Comparison of ENCODE assay signal across 15 cellular contexts in the genomic region with DNA sequence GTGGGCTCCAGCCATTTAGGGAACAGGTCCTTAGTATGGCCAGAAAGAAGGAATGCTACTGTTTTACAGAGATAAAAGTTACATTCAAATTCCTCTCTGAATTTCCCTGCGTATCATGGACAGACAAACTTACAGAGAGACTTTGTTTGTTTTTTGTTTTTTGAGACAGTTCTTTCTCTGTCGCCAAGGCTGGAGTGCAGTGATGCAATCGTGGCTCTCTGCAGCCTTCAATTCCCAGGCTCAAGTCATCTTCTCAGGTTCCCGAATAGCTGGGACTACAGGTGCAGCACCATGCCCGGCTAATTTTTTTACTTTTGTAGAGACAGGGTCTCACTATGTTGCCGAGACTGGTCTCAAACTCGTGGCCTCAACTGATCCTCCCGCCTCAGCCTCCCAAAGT.
A peak's percentile ranks its signal among the peaks of the same experiment; 100 is the strongest.
DNase-seq lines count a peak whose midpoint lies in the region; ATAC-seq and TF ChIP-seq lines count a peak whose summit lies in the region.
"Had no signal": no experiment of that assay in that cellular context is flagged by ENCODE, and none has a peak within 500 bp of the region (broad histone marks: within the 10 kb centered on the region; RNA-seq: fewer than 3 reads in every experiment).

No MANE protein-coding gene starts in this region.

- no peaks in the 10 kb centered on the region for H3K9me3 Mint-ChIP-seq in activated naive CD4-positive, alpha-beta T cell treated with anti-CD3 and anti-CD28 coated beads, Interleukin-2, amount 50 U/mL, for 24 hours
- H3K9me3 Mint-ChIP-seq in WTC11 (peaks cover 4% of the 10 kb centered on the region), type B pancreatic cell (peaks cover 4% of the 10 kb centered on the region)

- H3K4me1 Mint-ChIP-seq in activated naive CD4-positive, alpha-beta T cell treated with anti-CD3 and anti-CD28 coated beads, Interleukin-2, amount 50 U/mL, for 24 hours = peaks cover 69% of the 10 kb centered on the region
- H3K4me1 Mint-ChIP-seq in WTC11 = 0 out of 2 replicates have a peak, but pooled peaks cover 2% of the 10 kb centered on the region
- peaks cover 20% of the 10 kb centered on the region for H3K4me1 Mint-ChIP-seq in type B pancreatic cell (ENCODE audit: unreplicated experiment)

- CTCF ChIA-PET in WTC11 (lab: Charles Lee) = interaction anchor here (0.5 to 1.6 kb wide), 2 partner anchors 64 to 799 kb away, joined by 3 read pairs; a partner anchor contains a TSS

- H3K27ac Mint-ChIP-seq in activated naive CD4-positive, alpha-beta T cell treated with anti-CD3 and anti-CD28 coated beads, Interleukin-2, amount 50 U/mL, for 24 hours = peak overlapping the region; percentile 87
- H3K27ac Mint-ChIP-seq in WTC11 = no peak overlapping the region
- peak overlapping the region; percentile 67 for H3K27ac Mint-ChIP-seq in type B pancreatic cell

- ATAC-seq in WTC11 (no peak), GM18858 (IDR thresholded peaks at IDR 0.05; ENCODE audit: unreplicated experiment) (no peak)
- ATAC-seq: gastroesophageal sphincter, SK-N-SH treated with all-trans-retinoic acid at 6 μM for 48 hours had no signal

- H3K27me3 Mint-ChIP-seq in activated naive CD4-positive, alpha-beta T cell treated with anti-CD3 and anti-CD28 coated beads, Interleukin-2, amount 50 U/mL, for 24 hours = no peaks in the 10 kb centered on the region
- H3K27me3 Mint-ChIP-seq in WTC11 (ENCODE audit: low read depth) (no peaks in the 10 kb centered on the region), type B pancreatic cell (peaks cover 6% of the 10 kb centered on the region)

- H3K36me3 Mint-ChIP-seq in activated naive CD4-positive, alpha-beta T cell treated with anti-CD3 and anti-CD28 coated beads, Interleukin-2, amount 50 U/mL, for 24 hours = no peaks in the 10 kb centered on the region
- no peaks in the 10 kb centered on the region for H3K36me3 Mint-ChIP-seq in WTC11
- no peaks in the 10 kb centered on the region for H3K36me3 Mint-ChIP-seq in type B pancreatic cell

- POLR2A ChIA-PET in WTC11 (lab: Charles Lee) = interaction anchor here (0.7 kb wide), 1 partner anchor 65 kb away, joined by 3 read pairs; no protein-coding TSS in a partner anchor

- H3K27ac ChIP-seq in epithelial cell of prostate (peak overlapping the region; percentile 50), caudate nucleus (ENCODE audit: low read depth, low read length) (no peak overlapping the region)
- H3K27ac ChIP-seq: gastroesophageal sphincter had no signal

- peak overlapping the region; percentile 77 for H3K4me3 Mint-ChIP-seq in activated naive CD4-positive, alpha-beta T cell treated with anti-CD3 and anti-CD28 coated beads, Interleukin-2, amount 50 U/mL, for 24 hours
- H3K4me3 Mint-ChIP-seq in WTC11 (no peak overlapping the region), type B pancreatic cell (no peak overlapping the region)

- no peak for DNase-seq in activated naive CD4-positive, alpha-beta T cell treated with Interleukin-2 at 50 U/mL for 16 hours
- DNase-seq in WTC11 (ENCODE audit: low spot score) = no peak
- DNase-seq in epithelial cell of prostate (ENCODE audit: low read depth, low spot score) = no peak
- no peak for DNase-seq in type B pancreatic cell (ENCODE audit: extremely low spot score, unreplicated experiment)
- DNase-seq in A172 (ENCODE audit: low spot score) = no peak
- DNase-seq in caudate nucleus (lab: John Stamatoyannopoulos, UW) = no peak
- DNase-seq: DMS79 treated with DMSO at 0.1 percent for 48 hours, H7, mesenchymal stem cell, NCI-H1105 treated with DMSO at 0.1 percent for 48 hours, NCI-H345 had no signal

- no peak for TF ChIP-seq CTCF in WTC11 (IDR thresholded peaks at IDR 0.05)
- TF ChIP-seq CTCF in type B pancreatic cell (conservative IDR thresholded peaks at IDR 0.05) = no peak

TF ChIP-seq in WTC11, 78 proteins besides CTCF, POLR2A, EP300 and RAD21:
- TF ChIP-seq GABPB1 (CRISPR knock-in tag; IDR thresholded peaks at IDR 0.05) = 0 out of 2 replicates have a peak, but pooled peaks have one; percentile 24
- TF ChIP-seq, protein P1, sequence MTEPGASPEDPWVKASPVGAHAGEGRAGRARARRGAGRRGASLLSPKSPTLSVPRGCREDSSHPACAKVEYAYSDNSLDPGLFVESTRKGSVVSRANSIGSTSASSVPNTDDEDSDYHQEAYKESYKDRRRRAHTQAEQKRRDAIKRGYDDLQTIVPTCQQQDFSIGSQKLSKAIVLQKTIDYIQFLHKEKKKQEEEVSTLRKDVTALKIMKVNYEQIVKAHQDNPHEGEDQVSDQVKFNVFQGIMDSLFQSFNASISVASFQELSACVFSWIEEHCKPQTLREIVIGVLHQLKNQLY (CRISPR knock-in tag; IDR thresholded peaks at IDR 0.05) = no peak
TF ChIP-seq in WTC11: peak in this region for 1.
